Comparison of ENCODE assay signal across 8 cellular contexts in genomic region chr20:10433014-10433622, GRCh38. TPM values are rescaled to one million over a fixed set of nuclear protein-coding genes. Genes with fewer than 3 reads are reported as not detected.
DNase-seq lines count a peak whose midpoint lies in the region; ATAC-seq, FAIRE-seq and TF ChIP-seq lines count a peak whose summit lies in the region.

No MANE protein-coding gene starts in this region.

- no peaks in the 10 kb centered on the region for H3K27me3 ChIP-seq in GM06990 (replicated peaks; ENCODE audit: control insufficient read depth, insufficient read depth, low read length)
- H3K27me3 ChIP-seq in PC-9 (ENCODE audit: insufficient read depth, low read depth), result no peaks in the 10 kb centered on the region
- H3K27me3 ChIP-seq in neutrophil, result no peaks in the 10 kb centered on the region

- FAIRE-seq in D721Med (lab: Jason Lieb, UNC), result no peak

- DNase-seq in GM06990 (ENCODE audit: extremely low read depth, insufficient read length) (no peak), PC-9 (no peak), epithelial cell of prostate (ENCODE audit: low read depth, low spot score) (no peak), erythroblast (lab: John Stamatoyannopoulos, UW) (no peak), D721Med (ENCODE audit: insufficient read length, low spot score) (no peak)

- H4K20me1 ChIP-seq in PC-9 (ENCODE audit: insufficient read depth), result no peaks in the 10 kb centered on the region

- POLR2A ChIA-PET in PC-9 (lab: Charles Lee; ENCODE audit: unreplicated experiment), result no interaction called here

- no TSS peak for BruUV-seq in PC-9 (replicated peaks; lab: Mats Ljungman, UMichigan)

- peak overlapping the region; percentile 83 for H3K4me2 ChIP-seq in PC-9

- H3K9me3 ChIP-seq in PC-9 (ENCODE audit: insufficient read depth, low read depth) (no peaks in the 10 kb centered on the region), neutrophil (no peaks in the 10 kb centered on the region)

- H3K36me3 ChIP-seq in GM06990 (ENCODE audit: control insufficient read depth, insufficient read depth, low read length) (no peaks in the 10 kb centered on the region), PC-9 (ENCODE audit: low read depth) (peaks cover 5% of the 10 kb centered on the region; the same call in 1 of the 2 replicates), neutrophil (no peaks in the 10 kb centered on the region)

- CTCF ChIA-PET in PC-9 (lab: Charles Lee), result no interaction called here

- peak overlapping the region; percentile 96; the same call in 1 of the 2 replicates for H3K27ac ChIP-seq in PC-9
- peak overlapping the region; percentile 90 for H3K27ac ChIP-seq in epithelial cell of prostate
- peak overlapping the region; percentile 90 for H3K27ac ChIP-seq in neutrophil

- peak overlapping the region; percentile 84 for H3K4me3 ChIP-seq in GM06990 (replicated peaks; ENCODE audit: low read depth, low read length)
- peak overlapping the region; percentile 90 for H3K4me3 ChIP-seq in PC-9
- H3K4me3 ChIP-seq in neutrophil (ENCODE audit: low read depth in 1 of 2, low read length in 1 of 2), result peak overlapping the region; percentile 79 to 90

- H3K4me1 ChIP-seq in PC-9 (replicated peaks; ENCODE audit: insufficient read depth) (no peaks in the 10 kb centered on the region; the same call in 1 of the 2 replicates), neutrophil (ENCODE audit: control insufficient read depth in 1 of 2, insufficient read depth in 1 of 2, low read depth in 1 of 2, low read length in 1 of 2) (peaks cover 20 to 25% of the 10 kb centered on the region in 2 experiments)

- H3K79me2 ChIP-seq in PC-9 (ENCODE audit: low read depth), result peaks cover 80% of the 10 kb centered on the region

- TF ChIP-seq CTCF in GM06990 (IDR thresholded peaks at IDR 0.05; ENCODE audit: insufficient read depth, low read length, poor library complexity, severe bottlenecking) (no peak), PC-9 (conservative IDR thresholded peaks at IDR 0.05) (no peak), neutrophil (IDR thresholded peaks at IDR 0.05) (no peak), D721Med (IDR thresholded peaks at IDR 0.05; ENCODE audit: insufficient read depth, missing control alignments) (no peak)

- intact Hi-C loops in PC-9 (cut with micrococcal nuclease; ENCODE audit: unreplicated experiment), result loop anchor here (10.0 kb wide), 3 partner anchors 218 to 1462 kb away; partner anchors contain the start of gene SNAP25

- peaks cover 13% of the 10 kb centered on the region; the same call in 1 of the 2 replicates for H3F3A ChIP-seq in PC-9 (ENCODE audit: insufficient read depth, low read depth)

- TF ChIP-seq POLR2A in erythroblast (IDR thresholded peaks at IDR 0.05; ENCODE audit: low read length), result no peak

- H3K9me2 ChIP-seq in PC-9 (ENCODE audit: insufficient read depth), result no peaks in the 10 kb centered on the region

- H2AFZ ChIP-seq in PC-9, result peak overlapping the region; percentile 87

- ATAC-seq in HG03342 (IDR thresholded peaks at IDR 0.05; ENCODE audit: unreplicated experiment) (no peak), HG02885 (IDR thresholded peaks at IDR 0.05; ENCODE audit: poor library complexity, unreplicated experiment) (no peak)

RNA-seq across cellular contexts. Expression of gene MKKS, which starts 0.9 kb away (rescaled TPM):
- total RNA-seq in PC-9 (2021), result 10.2 and 15.2 TPM in 2 replicates

RNA-seq across cellular contexts. Expression of gene SLX4IP, which starts 2.0 kb away (rescaled TPM):
- 8.2 and 13.4 TPM in 2 replicates for total RNA-seq in PC-9 (2021)
